Comparison of ENCODE assay signal across 29 cellular contexts in the genomic region with DNA sequence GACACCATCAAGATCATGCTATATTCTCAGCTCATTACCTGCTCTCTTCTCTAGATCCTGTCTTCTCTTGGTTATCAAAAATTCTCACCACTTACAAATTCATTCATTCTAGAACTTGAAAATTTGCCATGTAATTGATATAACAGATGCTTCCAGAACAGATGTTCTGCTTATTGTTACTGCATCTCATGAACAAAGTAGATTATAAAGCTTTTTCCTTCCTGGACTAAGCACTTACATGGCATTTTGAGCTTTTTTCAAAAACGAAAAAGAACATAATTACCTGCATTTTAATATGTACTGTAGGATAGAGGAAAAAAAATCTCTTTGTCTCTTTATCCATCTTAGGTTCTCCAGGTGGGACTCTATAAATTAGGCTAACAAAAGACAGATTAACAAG.
"Had no signal": no experiment of that assay in that cellular context is flagged by ENCODE, and none has a peak within 500 bp of the region (broad histone marks: within the 10 kb centered on the region; RNA-seq: fewer than 3 reads in every experiment).

No MANE protein-coding gene starts in this region.

- H3K27ac Mint-ChIP-seq: activated CD4-positive, alpha-beta T cell treated with anti-CD3 and anti-CD28 coated beads for 36 hours; activated naive CD4-positive, alpha-beta T cell treated with anti-CD3 and anti-CD28 coated beads, Interleukin-2, amount 50 U/mL, for 72 hours; dendritic cell treated with granulocyte-macrophage colony-stimulating factor and Interleukin-4, amounts not matched to agents 40 ng/mL and 50 ng/mL, for 4 days; nephron; progenitor cell of endocrine pancreas had no signal

- H3K9me3 Mint-ChIP-seq: activated T-cell treated with anti-CD3 and anti-CD28 coated beads, Interleukin-2, amount 50 U/mL, for 72 hours; central memory CD8-positive, alpha-beta T cell; dendritic cell treated with granulocyte-macrophage colony-stimulating factor and Interleukin-4, amounts not matched to agents 40 ng/mL and 50 ng/mL, for 4 days had no signal

- H3K27me3 Mint-ChIP-seq: activated CD4-positive, alpha-beta T cell treated with anti-CD3 and anti-CD28 coated beads for 36 hours; dendritic cell treated with granulocyte-macrophage colony-stimulating factor and Interleukin-4, amounts not matched to agents 40 ng/mL and 50 ng/mL, for 4 days; progenitor cell of endocrine pancreas had no signal

- H3K27me3 ChIP-seq: esophagus muscularis mucosa, foreskin keratinocyte, heart right ventricle, left lung, neutrophil, ovary, right lobe of liver, testis had no signal

- H3K9me3 ChIP-seq: esophagus muscularis mucosa, heart right ventricle, left lung, lower lobe of right lung, mucosa of descending colon, neutrophil, ovary, right lobe of liver, testis had no signal

- H3K4me1 Mint-ChIP-seq: activated CD4-positive, alpha-beta T cell treated with anti-CD3 and anti-CD28 coated beads for 36 hours; central memory CD8-positive, alpha-beta T cell had no signal

- DNase-seq: activated CD4-positive, alpha-beta T cell treated with anti-CD3 and anti-CD28 coated beads for 36 hours; activated CD4-positive, CD25-positive, alpha-beta regulatory T cell; activated naive CD4-positive, alpha-beta T cell; activated T-cell treated with anti-CD3 and anti-CD28 coated beads for 4 hours; activated T-cell treated with anti-CD3 and anti-CD28 coated beads, Interleukin-2, amount 50 U/mL, for 72 hours; effector CD4-positive, alpha-beta T cell; foreskin keratinocyte; heart right ventricle; left lung; lower lobe of right lung; mesendoderm; mucosa of descending colon; ovary; right lobe of liver; stimulated activated CD4-positive, alpha-beta T cell treated with anti-CD3 and anti-CD28 coated beads, Interleukin-12 subunit alpha, Interleukin-12 subunit beta, amount 100 ng/mL, for 4 hours; stimulated activated CD4-positive, alpha-beta T cell treated with anti-CD3 and anti-CD28 coated beads, Interleukin-4, amount 100 ng/mL, for 1 hour; stimulated activated naive CD8-positive, alpha-beta T cell treated with anti-CD3 and anti-CD28 coated beads, Interleukin-15, Interleukin-2, amounts not matched to agents 100 U/mL and 50 U/mL, for 24 hours; testis; trophoblast cell had no signal

- FAIRE-seq: bronchial epithelial cell, islet of Langerhans, urothelium cell line had no signal

- H3K4me3 Mint-ChIP-seq: activated CD4-positive, alpha-beta T cell treated with anti-CD3 and anti-CD28 coated beads for 36 hours; activated T-cell treated with anti-CD3 and anti-CD28 coated beads, Interleukin-2, amount 50 U/mL, for 72 hours; central memory CD8-positive, alpha-beta T cell; dendritic cell treated with granulocyte-macrophage colony-stimulating factor and Interleukin-4, amounts not matched to agents 40 ng/mL and 50 ng/mL, for 4 days; nephron had no signal

- H3K36me3 Mint-ChIP-seq: activated naive CD4-positive, alpha-beta T cell treated with anti-CD3 and anti-CD28 coated beads, Interleukin-2, amount 50 U/mL, for 72 hours had no signal

- H3K4me1 ChIP-seq: esophagus muscularis mucosa, left lung, lower lobe of right lung, right lobe of liver, testis had no signal

- H3K4me3 ChIP-seq: esophagus muscularis mucosa, heart right ventricle, left lung, lower lobe of right lung, mucosa of descending colon, ovary, right lobe of liver, testis had no signal

- H3K27ac ChIP-seq: esophagus muscularis mucosa, foreskin keratinocyte, heart right ventricle, left lung, lower lobe of right lung, neutrophil, ovary, right lobe of liver, testis had no signal

- H3K36me3 ChIP-seq: esophagus muscularis mucosa, heart right ventricle, left lung, lower lobe of right lung, neutrophil, ovary, right lobe of liver had no signal

- ATAC-seq: activated CD4-positive, alpha-beta T cell treated with anti-CD3 and anti-CD28 coated beads for 36 hours; activated naive CD4-positive, alpha-beta T cell treated with anti-CD3 and anti-CD28 coated beads, Interleukin-2, amount 50 U/mL, for 72 hours; activated T-cell treated with anti-CD3 and anti-CD28 coated beads, Interleukin-2, amount 50 U/mL, for 72 hours; foreskin keratinocyte; left lung; lower lobe of right lung; mucosa of descending colon; right lobe of liver; stimulated activated naive CD8-positive, alpha-beta T cell treated with anti-CD3 and anti-CD28 coated beads, Interleukin-15, Interleukin-2, amounts not matched to agents 100 U/mL and 50 U/mL, for 24 hours had no signal
